1 cellular context compared by ENCODE assay signal in the genomic region with DNA sequence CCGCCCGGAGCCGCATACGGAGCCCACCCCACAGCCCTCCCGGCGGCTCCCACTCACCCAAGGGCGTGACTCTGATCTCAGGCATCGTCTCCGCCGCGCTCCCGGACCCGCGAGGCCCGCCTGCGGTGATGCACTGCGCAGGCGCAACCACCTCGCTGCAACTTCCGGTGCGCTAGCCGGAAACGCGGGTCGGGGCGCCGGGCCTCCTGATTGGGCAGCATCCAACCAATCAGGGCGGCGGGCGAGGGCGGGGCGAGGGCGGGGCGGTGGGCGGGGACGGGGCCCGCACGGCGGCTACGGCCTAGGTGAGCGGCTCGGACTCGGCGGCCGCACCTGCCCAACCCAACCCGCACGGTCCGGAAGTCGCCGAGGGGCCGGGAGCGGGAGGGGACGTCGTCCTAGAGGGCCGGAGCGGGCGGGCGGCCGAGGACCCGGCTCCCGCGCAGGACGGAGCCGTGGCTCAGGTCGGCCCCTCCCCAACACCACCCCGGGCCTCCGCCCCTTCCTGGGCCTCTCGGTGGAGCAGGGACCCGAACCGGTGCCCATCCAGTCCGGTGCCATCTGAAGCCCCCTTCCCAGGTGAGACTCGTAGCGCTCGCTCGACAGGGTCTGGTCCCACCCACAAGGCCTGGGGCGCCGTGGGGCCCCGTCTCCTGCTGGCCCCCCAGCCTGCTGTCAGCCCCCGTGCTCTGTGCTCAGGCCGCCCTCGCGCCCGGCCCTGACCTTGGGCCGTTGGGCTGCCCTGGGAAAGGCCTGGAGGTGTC.
TF ChIP-seq lines count a peak whose summit lies in the region.

CPTP (plus strand) TSS at position 279 of the 764 bp plus-strand sequence. CDS start 2,109 bp downstream, outside the sequence.
INTS11 (minus strand) TSS at position 137 of the 764 bp plus-strand sequence; CDS start at position 85, 52 bp downstream.

TF ChIP-seq in HepG2, 621 proteins besides CTCF, POLR2A, EP300 and RAD21 (continued from another document and continues in another):
- TF ChIP-seq, protein P1, sequence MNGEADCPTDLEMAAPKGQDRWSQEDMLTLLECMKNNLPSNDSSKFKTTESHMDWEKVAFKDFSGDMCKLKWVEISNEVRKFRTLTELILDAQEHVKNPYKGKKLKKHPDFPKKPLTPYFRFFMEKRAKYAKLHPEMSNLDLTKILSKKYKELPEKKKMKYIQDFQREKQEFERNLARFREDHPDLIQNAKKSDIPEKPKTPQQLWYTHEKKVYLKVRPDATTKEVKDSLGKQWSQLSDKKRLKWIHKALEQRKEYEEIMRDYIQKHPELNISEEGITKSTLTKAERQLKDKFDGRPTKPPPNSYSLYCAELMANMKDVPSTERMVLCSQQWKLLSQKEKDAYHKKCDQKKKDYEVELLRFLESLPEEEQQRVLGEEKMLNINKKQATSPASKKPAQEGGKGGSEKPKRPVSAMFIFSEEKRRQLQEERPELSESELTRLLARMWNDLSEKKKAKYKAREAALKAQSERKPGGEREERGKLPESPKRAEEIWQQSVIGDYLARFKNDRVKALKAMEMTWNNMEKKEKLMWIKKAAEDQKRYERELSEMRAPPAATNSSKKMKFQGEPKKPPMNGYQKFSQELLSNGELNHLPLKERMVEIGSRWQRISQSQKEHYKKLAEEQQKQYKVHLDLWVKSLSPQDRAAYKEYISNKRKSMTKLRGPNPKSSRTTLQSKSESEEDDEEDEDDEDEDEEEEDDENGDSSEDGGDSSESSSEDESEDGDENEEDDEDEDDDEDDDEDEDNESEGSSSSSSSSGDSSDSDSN (CRISPR knock-in tag; IDR thresholded peaks at IDR 0.05) = peak; percentile 83
- TF ChIP-seq BRCA1 (CRISPR knock-in tag; IDR thresholded peaks at IDR 0.05) (no peak), PITX1 (CRISPR knock-in tag; IDR thresholded peaks at IDR 0.05) (peak; percentile 56), KDM5B (CRISPR knock-in tag; IDR thresholded peaks at IDR 0.05; ENCODE audit: borderline replicate concordance) (peak; percentile 62), ETV6 (CRISPR knock-in tag; conservative IDR thresholded peaks at IDR 0.05) (no peak), ZNF724P (CRISPR knock-in tag; IDR thresholded peaks at IDR 0.05; ENCODE audit: borderline replicate concordance) (0 out of 2 replicates have a peak, but pooled peaks have one; percentile 59), TBX2 (CRISPR knock-in tag; IDR thresholded peaks at IDR 0.05; ENCODE audit: borderline replicate concordance) (peak; percentile 85), ZNF891 (CRISPR knock-in tag; IDR thresholded peaks at IDR 0.05) (peak; percentile 65; the same call in 1 of the 2 replicates), ZNF343 (CRISPR knock-in tag; IDR thresholded peaks at IDR 0.05) (no peak), HES4 (CRISPR knock-in tag; IDR thresholded peaks at IDR 0.05; ENCODE audit: borderline replicate concordance) (peak; percentile 45; the same call in 1 of the 2 replicates), TARDBP (CRISPR knock-in tag; IDR thresholded peaks at IDR 0.05) (no peak), SMARCC2 (IDR thresholded peaks at IDR 0.05) (no peak), MAZ (IDR thresholded peaks at IDR 0.05; ENCODE audit: borderline replicate concordance, low read depth, low read length) (no peak; the same call in 1 of the 2 replicates), MAZ (CRISPR knock-in tag; IDR thresholded peaks at IDR 0.05; ENCODE audit: low read depth) (peak; percentile 75), ZNF407 (CRISPR knock-in tag; IDR thresholded peaks at IDR 0.05; ENCODE audit: not compliant biosample characterization) (peak; percentile 9), ZNF232 (CRISPR knock-in tag; IDR thresholded peaks at IDR 0.05; ENCODE audit: borderline replicate concordance) (0 out of 2 replicates have a peak, but pooled peaks have one; percentile 52), ZNF720 (CRISPR knock-in tag; IDR thresholded peaks at IDR 0.05) (no peak), ZNF670 (CRISPR knock-in tag; IDR thresholded peaks at IDR 0.05; ENCODE audit: borderline replicate concordance) (no peak), NONO (IDR thresholded peaks at IDR 0.05) (no peak), NONO (CRISPR knock-in tag; conservative IDR thresholded peaks at IDR 0.05) (peak; percentile 13; the same call in 1 of the 2 replicates), ZHX2 (IDR thresholded peaks at IDR 0.05; ENCODE audit: low read depth) (no peak), ZHX2 (CRISPR knock-in tag; IDR thresholded peaks at IDR 0.05; ENCODE audit: borderline replicate concordance) (peak; percentile 6; the same call in 1 of the 2 replicates), EEA1 (CRISPR knock-in tag; IDR thresholded peaks at IDR 0.05; ENCODE audit: borderline replicate concordance) (peak; percentile 63; the same call in 1 of the 2 replicates), CBX1 (IDR thresholded peaks at IDR 0.05; ENCODE audit: low read depth) (no peak), ZNF737 (CRISPR knock-in tag; IDR thresholded peaks at IDR 0.05; ENCODE audit: borderline replicate concordance) (0 out of 2 replicates have a peak, but pooled peaks have one; percentile 65), ZNF775 (CRISPR knock-in tag; IDR thresholded peaks at IDR 0.05; ENCODE audit: borderline replicate concordance) (no peak), HDAC2 (CRISPR knock-in tag; IDR thresholded peaks at IDR 0.05) (0 out of 2 replicates have a peak, but pooled peaks have one; percentile 14)
- TF ChIP-seq, protein P2, sequence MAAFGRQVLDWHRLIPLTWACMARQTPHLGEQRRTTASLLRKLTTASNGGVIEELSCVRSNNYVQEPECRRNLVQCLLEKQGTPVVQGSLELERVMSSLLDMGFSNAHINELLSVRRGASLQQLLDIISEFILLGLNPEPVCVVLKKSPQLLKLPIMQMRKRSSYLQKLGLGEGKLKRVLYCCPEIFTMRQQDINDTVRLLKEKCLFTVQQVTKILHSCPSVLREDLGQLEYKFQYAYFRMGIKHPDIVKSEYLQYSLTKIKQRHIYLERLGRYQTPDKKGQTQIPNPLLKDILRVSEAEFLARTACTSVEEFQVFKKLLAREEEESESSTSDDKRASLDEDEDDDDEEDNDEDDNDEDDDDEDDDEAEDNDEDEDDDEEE (CRISPR knock-in tag; IDR thresholded peaks at IDR 0.05) = peak; percentile 48; the same call in 1 of the 2 replicates
- TF ChIP-seq, protein P3, sequence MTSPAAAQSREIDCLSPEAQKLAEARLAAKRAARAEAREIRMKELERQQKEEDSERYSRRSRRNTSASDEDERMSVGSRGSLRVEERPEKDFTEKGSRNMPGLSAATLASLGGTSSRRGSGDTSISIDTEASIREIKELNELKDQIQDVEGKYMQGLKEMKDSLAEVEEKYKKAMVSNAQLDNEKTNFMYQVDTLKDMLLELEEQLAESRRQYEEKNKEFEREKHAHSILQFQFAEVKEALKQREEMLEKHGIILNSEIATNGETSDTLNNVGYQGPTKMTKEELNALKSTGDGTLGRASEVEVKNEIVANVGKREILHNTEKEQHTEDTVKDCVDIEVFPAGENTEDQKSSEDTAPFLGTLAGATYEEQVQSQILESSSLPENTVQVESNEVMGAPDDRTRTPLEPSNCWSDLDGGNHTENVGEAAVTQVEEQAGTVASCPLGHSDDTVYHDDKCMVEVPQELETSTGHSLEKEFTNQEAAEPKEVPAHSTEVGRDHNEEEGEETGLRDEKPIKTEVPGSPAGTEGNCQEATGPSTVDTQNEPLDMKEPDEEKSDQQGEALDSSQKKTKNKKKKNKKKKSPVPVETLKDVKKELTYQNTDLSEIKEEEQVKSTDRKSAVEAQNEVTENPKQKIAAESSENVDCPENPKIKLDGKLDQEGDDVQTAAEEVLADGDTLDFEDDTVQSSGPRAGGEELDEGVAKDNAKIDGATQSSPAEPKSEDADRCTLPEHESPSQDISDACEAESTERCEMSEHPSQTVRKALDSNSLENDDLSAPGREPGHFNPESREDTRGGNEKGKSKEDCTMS (CRISPR knock-in tag; conservative IDR thresholded peaks at IDR 0.05) = no peak; the same call in 1 of the 2 replicates
- TF ChIP-seq, protein P4, sequence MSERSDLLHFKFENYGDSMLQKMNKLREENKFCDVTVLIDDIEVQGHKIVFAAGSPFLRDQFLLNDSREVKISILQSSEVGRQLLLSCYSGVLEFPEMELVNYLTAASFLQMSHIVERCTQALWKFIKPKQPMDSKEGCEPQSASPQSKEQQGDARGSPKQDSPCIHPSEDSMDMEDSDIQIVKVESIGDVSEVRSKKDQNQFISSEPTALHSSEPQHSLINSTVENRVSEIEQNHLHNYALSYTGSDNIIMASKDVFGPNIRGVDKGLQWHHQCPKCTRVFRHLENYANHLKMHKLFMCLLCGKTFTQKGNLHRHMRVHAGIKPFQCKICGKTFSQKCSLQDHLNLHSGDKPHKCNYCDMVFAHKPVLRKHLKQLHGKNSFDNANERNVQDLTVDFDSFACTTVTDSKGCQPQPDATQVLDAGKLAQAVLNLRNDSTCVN (CRISPR knock-in tag; IDR thresholded peaks at IDR 0.05; ENCODE audit: borderline replicate concordance) = peak; percentile 38; the same call in 1 of the 2 replicates
